ENCODE assay signal across 8 cellular contexts in genomic region chr7:76626989-76627642, GRCh38. TPM values are rescaled to one million over a fixed set of nuclear protein-coding genes. Genes with fewer than 3 reads are reported as not detected.
DNase-seq lines count a peak whose midpoint lies in the region; ATAC-seq and TF ChIP-seq lines count a peak whose summit lies in the region.
"Not testable (repeated sequence)": the region's sequence is repeated elsewhere in the genome, so short reads cannot be mapped to it uniquely, and the experiment has no call there.

POMZP3 (minus strand) TSS chr7:76627279; CDS start chr7:76626064, 1,215 bp downstream.

- not testable (repeated sequence) for TF ChIP-seq RAD21 in liver (IDR thresholded peaks at IDR 0.05)

- H3K36me3 ChIP-seq in BJ (ENCODE audit: control insufficient read depth, insufficient read depth, low read length); effector memory CD4-positive, alpha-beta T cell (ENCODE audit: control insufficient read depth, insufficient read depth, low read length); liver (ENCODE audit: control insufficient read depth in 4 of 4, insufficient read depth in 3 of 4, low read depth in 1 of 4, low read length in 3 of 4): not testable (repeated sequence)
- H3K36me3 ChIP-seq in spleen = peaks cover 0 to 16% (median 0%) of the 10 kb centered on the region in 6 donors

- H3K9ac ChIP-seq in liver (ENCODE audit: low read depth in 1 of 2, low read length in 2 of 2) = peak within 1 kb of the TSS; percentile 53 to 81

- not testable (repeated sequence) for H3K27me3 ChIP-seq in BJ (ENCODE audit: control insufficient read depth, insufficient read depth, low read length); effector memory CD4-positive, alpha-beta T cell (replicated peaks; ENCODE audit: control insufficient read depth, insufficient read depth, low read length, poor library complexity, severe bottlenecking); liver (ENCODE audit: control insufficient read depth in 4 of 4, insufficient read depth in 4 of 4, low read length in 3 of 4); spleen (replicated peaks in 1 of 7)

- not testable (repeated sequence) for DNase-seq in BJ (ENCODE audit: low read depth)
- DNase-seq in NK-92 treated with Interleukin-12 subunit alpha and Interleukin-12 subunit beta, amount 100 ng/mL, for 24 hours (lab: John Stamatoyannopoulos, UW) = peak; percentile 39
- peak; percentile 14 for DNase-seq in activated T-cell treated with anti-CD3 and anti-CD28 coated beads for 1 hour (ENCODE audit: low read depth)
- DNase-seq in effector memory CD4-positive, alpha-beta T cell = peak; percentile 2 to 37 (median 27)
- DNase-seq in spleen = peak; percentile 82

- H3K27ac ChIP-seq in effector memory CD4-positive, alpha-beta T cell (ENCODE audit: insufficient read depth, low read length, poor library complexity, severe bottlenecking) = peak within 1 kb of the TSS; percentile 76
- H3K27ac ChIP-seq in liver (ENCODE audit: low read depth in 1 of 2, low read length in 2 of 2) = peak within 1 kb of the TSS; percentile 64 to 69
- peak within 1 kb of the TSS; percentile 61 to 88 (median 86) for H3K27ac ChIP-seq in spleen

- POLR2A ChIA-PET in BJ (lab: Charles Lee) = not testable (repeated sequence)

- H3K9me3 ChIP-seq in effector memory CD4-positive, alpha-beta T cell (ENCODE audit: control insufficient read depth, low read length); liver (ENCODE audit: control insufficient read depth in 4 of 4, low read length in 3 of 4); spleen: not testable (repeated sequence)

- H3K4me3 ChIP-seq in BJ (ENCODE audit: low read depth, low read length) (peak within 1 kb of the TSS; percentile 55), liver (ENCODE audit: low read depth in 1 of 3, low read length in 3 of 3) (peak within 1 kb of the TSS; percentile 54 to 60 (median 57)), spleen (peak within 1 kb of the TSS; percentile 35 to 71 (median 50))
- peak within 1 kb of the TSS; percentile 54 for H3K4me3 ChIP-seq in effector memory CD4-positive, alpha-beta T cell (ENCODE audit: insufficient read depth, low read depth, low read length, poor library complexity, severe bottlenecking)

- intact Hi-C loops in spleen (cut with DNase I; ENCODE audit: low total_unique reads) = not testable (repeated sequence)

- H3K4me1 ChIP-seq in effector memory CD4-positive, alpha-beta T cell (ENCODE audit: control insufficient read depth, insufficient read depth, low read length, poor library complexity, severe bottlenecking); liver (ENCODE audit: control insufficient read depth in 4 of 4, insufficient read depth in 4 of 4, low read length in 3 of 4): not testable (repeated sequence)
- H3K4me1 ChIP-seq in spleen = peaks cover 0 to 15% (median 0%) of the 10 kb centered on the region in 6 donors

- ATAC-seq in GM19351 (IDR thresholded peaks at IDR 0.05; ENCODE audit: unreplicated experiment) = peak; percentile 78
- ATAC-seq in HG03097 (IDR thresholded peaks at IDR 0.05; ENCODE audit: low FRiP score, unreplicated experiment) = peak; percentile 85

- TF ChIP-seq CTCF in BJ (IDR thresholded peaks at IDR 0.05; ENCODE audit: insufficient read depth, low read depth, low read length); liver (IDR thresholded peaks at IDR 0.05; ENCODE audit: low read depth, low read length, missing input control); spleen (IDR thresholded peaks at IDR 0.05 in 8 of 11, conservative IDR thresholded peaks at IDR 0.05 in 3 of 11): not testable (repeated sequence)

- TF ChIP-seq POLR2A in spleen (IDR thresholded peaks at IDR 0.05) = peak in 1 of 3 donors; percentile 31

- CTCF ChIA-PET in BJ (lab: Yijun Ruan, JAX) = not testable (repeated sequence)

- under 1% methylated on average over 37 of the region's 78 CpGs for WGBS in liver
- 0 to 1% (median 0%) methylated on average over 15 to 41 of the region's 78 CpGs; no CpG with 5 or more reads in 1 of the 5 donors for WGBS in spleen, 5 donors

RNA-seq across cellular contexts. Expression of gene POMZP3, which starts in this region (rescaled TPM):
- polyA plus RNA-seq in BJ (2011; rRNA removed) (3.2 and 4.7 TPM in 2 replicates), liver (1 to 10 TPM; 1.8 to 3.0 TPM), spleen (10 to 100 TPM in 2 of 3 donors, 1 to 10 TPM in 1; 7.9 to 12.9 (median 11.4) TPM)
- 6.6 and 7.1 TPM in 2 replicates for polyA minus RNA-seq in BJ (2011; rRNA and poly(A)+ RNA removed)
- total RNA-seq in liver (1 to 10 TPM in 1 of 2 donors, under 1 TPM in 1; 0.67 to 1.9 TPM), spleen (10 to 100 TPM in 4 of 7 donors, 1 to 10 TPM in 3; 3.5 to 14.9 (median 10.1) TPM)
